In genomic region chr1:219099307-219099706, GRCh38 we compare ENCODE assay signal across 1 cellular context.
TF ChIP-seq lines count a peak whose summit lies in the region.

No MANE protein-coding gene starts in this region.

TF ChIP-seq in K562, 482 proteins besides CTCF, POLR2A, EP300 and RAD21 (continued from another document):
- TF ChIP-seq ZBTB34 (CRISPR knock-in tag; IDR thresholded peaks at IDR 0.05) (no peak), TCF7 (IDR thresholded peaks at IDR 0.05; ENCODE audit: borderline replicate concordance) (no peak), SMARCC2 (IDR thresholded peaks at IDR 0.05; ENCODE audit: low read depth) (no peak), ZBTB9 (CRISPR knock-in tag; IDR thresholded peaks at IDR 0.05) (no peak), E2F4 (CRISPR knock-in tag; IDR thresholded peaks at IDR 0.05; ENCODE audit: low read depth) (no peak), DACH1 (IDR thresholded peaks at IDR 0.05; ENCODE audit: partially characterized antibody) (no peak), TOE1 (IDR thresholded peaks at IDR 0.05; ENCODE audit: borderline replicate concordance) (no peak), TOE1 (CRISPR knock-in tag; IDR thresholded peaks at IDR 0.05; ENCODE audit: borderline replicate concordance, low read depth) (no peak), HNRNPL (IDR thresholded peaks at IDR 0.05; ENCODE audit: low read depth, low read length) (no peak), NONO (IDR thresholded peaks at IDR 0.05; ENCODE audit: low read depth in 2 of 2, low read length in 1 of 2) (no peak)
TF ChIP-seq in K562: peak in this region for 0.
